7 cellular contexts compared by ENCODE assay signal in genomic region chr18:52339891-52340371, GRCh38. TPM values are rescaled to one million over a fixed set of nuclear protein-coding genes. Genes with fewer than 3 reads are reported as not detected.
DNase-seq lines count a peak whose midpoint lies in the region; ATAC-seq and TF ChIP-seq lines count a peak whose summit lies in the region.

Gene DCC (plus strand): TSS chr18:52340197. CDS start chr18:52340788, 591 bp downstream.

- TF ChIP-seq CTCF in colonic mucosa (IDR thresholded peaks at IDR 0.05) (no peak), mesothelial cell of epicardium (IDR thresholded peaks at IDR 0.05; ENCODE audit: unreplicated experiment) (peak; percentile 23)

- no peak within 1 kb of the TSS for H3K27ac Mint-ChIP-seq in mesothelial cell of epicardium
- H3K27ac Mint-ChIP-seq in stimulated activated memory B cell treated with anti-CD40 and anti-IgM and Interleukin-4, amounts not matched to agents 10 μg/mL and 1 μg/mL and 100 μg/mL, for 72 hours = no peak within 1 kb of the TSS

- H3K27me3 ChIP-seq in colonic mucosa = peaks cover 21% of the 10 kb centered on the region

- no peaks in the 10 kb centered on the region for H3K36me3 Mint-ChIP-seq in mesothelial cell of epicardium
- H3K36me3 Mint-ChIP-seq in stimulated activated memory B cell treated with anti-CD40 and anti-IgM and Interleukin-4, amounts not matched to agents 10 μg/mL and 1 μg/mL and 100 μg/mL, for 72 hours = no peaks in the 10 kb centered on the region

- intact Hi-C loops in colonic mucosa (cut with DNase I) = loop anchor here (10.0 kb wide), 1 partner anchor 565 kb away; no protein-coding TSS in a partner anchor

- no peak within 1 kb of the TSS for H3K4me3 ChIP-seq in colonic mucosa

- peak within 1 kb of the TSS; percentile 62 for H3K4me3 Mint-ChIP-seq in mesothelial cell of epicardium
- H3K4me3 Mint-ChIP-seq in stimulated activated memory B cell treated with anti-CD40 and anti-IgM and Interleukin-4, amounts not matched to agents 10 μg/mL and 1 μg/mL and 100 μg/mL, for 72 hours = no peak within 1 kb of the TSS

- peaks cover 3% of the 10 kb centered on the region for H3K9me3 Mint-ChIP-seq in mesothelial cell of epicardium
- no peaks in the 10 kb centered on the region for H3K9me3 Mint-ChIP-seq in stimulated activated memory B cell treated with anti-CD40 and anti-IgM and Interleukin-4, amounts not matched to agents 10 μg/mL and 1 μg/mL and 100 μg/mL, for 72 hours

- peak; percentile 74 for DNase-seq in NCI-H345 (lab: John Stamatoyannopoulos, UW)
- DNase-seq in colonic mucosa = peak; percentile 24
- DNase-seq in mesothelial cell of epicardium (ENCODE audit: low spot score in 2 of 2, unreplicated experiment in 2 of 2) = peak in 1 of 2 experiments; percentile 54

- no peaks in the 10 kb centered on the region for H3K9me3 ChIP-seq in colonic mucosa

- H3K27ac ChIP-seq in colonic mucosa = no peak within 1 kb of the TSS

- peak; percentile 77 for ATAC-seq in GM19463 (IDR thresholded peaks at IDR 0.05; ENCODE audit: unreplicated experiment)
- ATAC-seq in stimulated activated memory B cell treated with anti-CD40 and anti-IgM and Interleukin-4, amounts not matched to agents 10 μg/mL and 1 μg/mL and 100 μg/mL, for 72 hours = no peak
- no peak for ATAC-seq in HG03439 (IDR thresholded peaks at IDR 0.05; ENCODE audit: unreplicated experiment)
- ATAC-seq in GM21717 (IDR thresholded peaks at IDR 0.05; ENCODE audit: unreplicated experiment) = no peak

- peaks cover 23% of the 10 kb centered on the region for H3K4me1 Mint-ChIP-seq in mesothelial cell of epicardium
- H3K4me1 Mint-ChIP-seq in stimulated activated memory B cell treated with anti-CD40 and anti-IgM and Interleukin-4, amounts not matched to agents 10 μg/mL and 1 μg/mL and 100 μg/mL, for 72 hours = no peaks in the 10 kb centered on the region

- no peak within 1 kb of the TSS for H3K9ac ChIP-seq in colonic mucosa (ENCODE audit: low read depth in 2 of 2, low read length in 2 of 2)

- no peaks in the 10 kb centered on the region for H3K4me1 ChIP-seq in colonic mucosa

- H3K36me3 ChIP-seq in colonic mucosa = no peaks in the 10 kb centered on the region

- peaks cover under 1% of the 10 kb centered on the region for H3K27me3 Mint-ChIP-seq in mesothelial cell of epicardium (ENCODE audit: low read depth)
- H3K27me3 Mint-ChIP-seq in stimulated activated memory B cell treated with anti-CD40 and anti-IgM and Interleukin-4, amounts not matched to agents 10 μg/mL and 1 μg/mL and 100 μg/mL, for 72 hours = no peaks in the 10 kb centered on the region

RNA-seq across cellular contexts. Expression of gene DCC, which starts in this region (rescaled TPM):
- total RNA-seq in colonic mucosa (under 1 TPM; 0.10 to 0.48 TPM), mesothelial cell of epicardium (0.38 to 1.3 TPM (median 1.0 TPM) in 3 replicates)

Comparison
In these comparisons a context has a peak if more than half of its experiments do, and no peak if none do; other contexts are left out.
1. Peak in DNase-seq in colonic mucosa; RNA of the gene not detected or under 1 TPM.